In genomic region chr4:46508216-46508615, GRCh38 we compare ENCODE assay signal across 22 cellular contexts.
"Had no signal": no experiment of that assay in that cellular context is flagged by ENCODE, and none has a peak within 500 bp of the region (broad histone marks: within the 10 kb centered on the region; RNA-seq: fewer than 3 reads in every experiment).

No MANE protein-coding gene starts in this region.

- H3K36me3 ChIP-seq: colonic mucosa, spleen, tibial nerve had no signal

- H3K4me1 ChIP-seq: colonic mucosa, spleen, tibial nerve had no signal

- H3K27me3 Mint-ChIP-seq: activated B cell treated with CpG ODN at 0.5 μM for 24 hours; activated CD8-positive, alpha-beta T cell treated with anti-CD3 and anti-CD28 coated beads for 36 hours; activated T-helper 17 cell treated with anti-CD3 and anti-CD28 coated beads, Interleukin-2, amount 50 U/mL, for 72 hours; central memory CD8-positive, alpha-beta T cell had no signal

- H3K27ac ChIP-seq: colonic mucosa, dorsolateral prefrontal cortex, spleen, tibial nerve had no signal

- H3K9me3 ChIP-seq: colonic mucosa, spleen, tibial nerve had no signal

- H3K4me1 Mint-ChIP-seq: activated B cell treated with CpG ODN at 0.5 μM for 24 hours; activated T-helper 17 cell treated with anti-CD3 and anti-CD28 coated beads, Interleukin-2, amount 50 U/mL, for 72 hours; central memory CD8-positive, alpha-beta T cell; nephron had no signal

- DNase-seq: activated B cell treated with CpG ODN at 0.5 μM for 24 hours; activated CD4-positive, alpha-beta T cell treated with anti-CD3 and anti-CD28 coated beads, Interleukin-2, amount 50 U/mL, for 1 hour; activated CD8-positive, alpha-beta T cell treated with anti-CD3 and anti-CD28 coated beads for 36 hours; activated gamma-delta T cell treated with Interleukin-2 at 50 U/mL for 16 hours; activated naive CD4-positive, alpha-beta T cell treated with anti-CD3 and anti-CD28 coated beads, Interleukin-2, amount 50 U/mL, for 16 hours; activated T-cell treated with anti-CD3 and anti-CD28 coated beads, Interleukin-2, amount 50 U/mL, for 4 hours; amygdala; colonic mucosa; dorsolateral prefrontal cortex; effector memory CD4-positive, alpha-beta T cell; islet precursor cell; left cardiac atrium; left ventricle myocardium superior; right cardiac atrium; spleen; stimulated activated naive CD4-positive, alpha-beta T cell treated with Interleukin-2 at 50 U/mL for 16 hours; T-helper 1 cell had no signal

- H3K9me3 Mint-ChIP-seq: activated CD8-positive, alpha-beta T cell treated with anti-CD3 and anti-CD28 coated beads for 36 hours; nephron had no signal

- H3K27ac Mint-ChIP-seq: activated B cell treated with CpG ODN at 0.5 μM for 24 hours; activated CD8-positive, alpha-beta T cell treated with anti-CD3 and anti-CD28 coated beads for 36 hours; activated T-helper 17 cell treated with anti-CD3 and anti-CD28 coated beads, Interleukin-2, amount 50 U/mL, for 72 hours; nephron; T-helper 2 cell treated with Interferon-gamma antibody and Interleukin-4, amounts not matched to agents 5 μg/mL and 100 μg/mL, for 36 hours had no signal

- ATAC-seq: activated CD8-positive, alpha-beta T cell treated with anti-CD3 and anti-CD28 coated beads for 36 hours; activated T-cell treated with anti-CD3 and anti-CD28 coated beads, Interleukin-2, amount 50 U/mL, for 4 hours; activated T-helper 17 cell treated with anti-CD3 and anti-CD28 coated beads, Interleukin-2, amount 50 U/mL, for 72 hours; left cardiac atrium; left ventricle myocardium superior; right cardiac atrium had no signal

- H3K4me3 Mint-ChIP-seq: activated B cell treated with CpG ODN at 0.5 μM for 24 hours; activated CD8-positive, alpha-beta T cell treated with anti-CD3 and anti-CD28 coated beads for 36 hours; activated T-cell treated with anti-CD3 and anti-CD28 coated beads, Interleukin-2, amount 50 U/mL, for 4 hours; activated T-helper 17 cell treated with anti-CD3 and anti-CD28 coated beads, Interleukin-2, amount 50 U/mL, for 72 hours; central memory CD8-positive, alpha-beta T cell; nephron; T-helper 2 cell treated with Interferon-gamma antibody and Interleukin-4, amounts not matched to agents 5 μg/mL and 100 μg/mL, for 36 hours had no signal

- H3K27me3 ChIP-seq: colonic mucosa, dorsolateral prefrontal cortex, spleen, tibial nerve had no signal

- H3K4me3 ChIP-seq: colonic mucosa, dorsolateral prefrontal cortex, spleen, tibial nerve had no signal
